Comparison of ENCODE assay signal across 15 cellular contexts in the genomic region with DNA sequence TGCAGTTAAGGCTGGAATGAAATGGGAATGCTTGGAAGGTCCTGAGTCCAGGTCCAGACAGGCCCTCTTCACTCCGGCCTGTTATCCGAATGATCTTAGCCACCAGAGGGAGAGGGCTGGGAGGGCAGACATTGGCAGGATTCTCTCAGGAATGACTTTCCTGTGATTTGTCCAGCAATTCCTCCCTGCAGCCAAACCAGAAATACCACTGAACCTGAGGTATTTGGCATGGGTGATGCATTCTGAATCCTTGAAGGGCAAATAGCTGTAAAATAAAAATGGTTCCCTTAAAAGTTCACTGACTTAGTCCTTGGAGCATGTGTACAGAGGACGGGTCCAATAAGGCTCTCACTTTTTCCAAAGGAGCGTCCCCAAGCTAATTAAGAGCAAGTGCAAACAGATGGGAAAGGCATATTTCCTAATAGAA.
DNase-seq lines count a peak whose midpoint lies in the region; ATAC-seq and TF ChIP-seq lines count a peak whose summit lies in the region.
"Had no signal": no experiment of that assay in that cellular context is flagged by ENCODE, and none has a peak within 500 bp of the region (broad histone marks: within the 10 kb centered on the region; RNA-seq: fewer than 3 reads in every experiment).

No MANE protein-coding gene starts in this region.

- TF ChIP-seq CTCF in fibroblast of the aortic adventitia (IDR thresholded peaks at IDR 0.05; ENCODE audit: insufficient read depth, low read length): peak; percentile 37
- no peak for TF ChIP-seq CTCF in esophagus squamous epithelium (IDR thresholded peaks at IDR 0.05)

- H4K8ac ChIP-seq in neuronal stem cell (ENCODE audit: low read depth, low read length): no peak overlapping the region

- H2BK120ac ChIP-seq in neuronal stem cell (ENCODE audit: low read depth, low read length): no peak overlapping the region

- no peak overlapping the region for H3K23ac ChIP-seq in neuronal stem cell (ENCODE audit: low read depth, low read length, poor library complexity)

- no peak overlapping the region for H3K4ac ChIP-seq in neuronal stem cell (ENCODE audit: low read length)

- peak overlapping the region in 2 of 4 donors; percentile 18 to 29 for H3K27ac ChIP-seq in esophagus squamous epithelium
- no peak overlapping the region for H3K27ac ChIP-seq in neuronal stem cell (replicated peaks; ENCODE audit: low read length)
- H3K27ac ChIP-seq: colonic mucosa had no signal

- no peak overlapping the region for H3K14ac ChIP-seq in neuronal stem cell (ENCODE audit: low read length)

- H2AK5ac ChIP-seq in neuronal stem cell (ENCODE audit: low read depth, low read length): no peak overlapping the region

- TF ChIP-seq POLR2A in esophagus squamous epithelium (IDR thresholded peaks at IDR 0.05): no peak

- DNase-seq in EH (ENCODE audit: low read depth): peak; percentile 97
- peak; percentile 77 for DNase-seq in fibroblast of the aortic adventitia (ENCODE audit: low read depth)
- no peak for DNase-seq in sciatic nerve (ENCODE audit: low spot score)
- DNase-seq in DMS53 (lab: John Stamatoyannopoulos, UW): no peak
- DNase-seq in esophagus squamous epithelium (lab: John Stamatoyannopoulos, UW): no peak
- no peak for DNase-seq in GF-D8 (lab: John Stamatoyannopoulos, UW)
- DNase-seq in neuronal stem cell (ENCODE audit: low spot score): no peak
- DNase-seq: activated CD8-positive, alpha-beta T cell treated with anti-CD3 and anti-CD28 coated beads for 36 hours; activated gamma-delta T cell; colonic mucosa; gastrocnemius medialis; NCI-H2227 treated with DMSO at 0.1 percent for 48 hours; stimulated activated naive CD8-positive, alpha-beta T cell treated with anti-CD3 and anti-CD28 coated beads, Interleukin-15, Interleukin-2, amounts not matched to agents 100 U/mL and 50 U/mL, for 24 hours had no signal

- H3K27me3 ChIP-seq in esophagus squamous epithelium (peaks cover 0 to 6% (median 0%) of the 10 kb centered on the region in 4 donors), neuronal stem cell (ENCODE audit: control insufficient read depth in 3 of 3, insufficient read depth in 3 of 3, low read depth in 1 of 3, low read length in 3 of 3) (no peaks in the 10 kb centered on the region)
- H3K27me3 ChIP-seq: colonic mucosa, gastrocnemius medialis had no signal

- WGBS in esophagus squamous epithelium, 2 donors: 36 to 40% methylated on average over 4 of the region's 4 CpGs
- WGBS in neuronal stem cell (ENCODE audit: extremely low coverage in 2 of 2, insufficient read length in 2 of 2, insufficient replicate concordance in 1 of 2), 2 donors: no CpG with 5 or more reads among the region's 4 CpGs

- no peak overlapping the region for H3K9ac ChIP-seq in neuronal stem cell (ENCODE audit: low read depth, low read length, poor library complexity)

- H2BK12ac ChIP-seq in neuronal stem cell (ENCODE audit: low read length): no peak overlapping the region

- H3K9me3 ChIP-seq in esophagus squamous epithelium (peaks cover 0 to 21% (median 8%) of the 10 kb centered on the region in 3 donors), neuronal stem cell (replicated peaks in 1 of 2; ENCODE audit: control insufficient read depth in 2 of 2, insufficient read depth in 1 of 2, low read depth in 1 of 2, low read length in 2 of 2) (peaks cover 6 to 9% of the 10 kb centered on the region in 2 donors)
- H3K9me3 ChIP-seq: colonic mucosa had no signal

- no peaks in the 10 kb centered on the region for H3K79me1 ChIP-seq in neuronal stem cell (ENCODE audit: low read depth, low read length)

- H3K4me2 ChIP-seq in neuronal stem cell (ENCODE audit: insufficient read depth, low read length, poor library complexity, severe bottlenecking): no peak overlapping the region

- intact Hi-C loops in sciatic nerve (cut with DNase I): no loop called here
- intact Hi-C loops in esophagus squamous epithelium (cut with DNase I): no loop called here

- no peak overlapping the region for H4K91ac ChIP-seq in neuronal stem cell (ENCODE audit: low read depth, low read length, poor library complexity)

- no peak overlapping the region for H2AFZ ChIP-seq in neuronal stem cell (ENCODE audit: low read length)

- H3K4me1 ChIP-seq in esophagus squamous epithelium (peaks cover 0 to 22% (median 2%) of the 10 kb centered on the region in 3 donors), neuronal stem cell (ENCODE audit: control insufficient read depth in 2 of 2, insufficient read depth in 1 of 2, low read depth in 1 of 2, low read length in 2 of 2) (peaks cover 0 to 7% of the 10 kb centered on the region in 2 donors)
- H3K4me1 ChIP-seq: colonic mucosa had no signal

- H3K4me3 ChIP-seq in fibroblast of the aortic adventitia (ENCODE audit: low read depth, low read length): no peak overlapping the region
- no peak overlapping the region for H3K4me3 ChIP-seq in esophagus squamous epithelium
- H3K4me3 ChIP-seq in neuronal stem cell (ENCODE audit: low read length in 2 of 2): no peak overlapping the region
- H3K4me3 ChIP-seq: colonic mucosa had no signal

- no peak overlapping the region for H3K18ac ChIP-seq in neuronal stem cell (ENCODE audit: low read length)

- H2BK15ac ChIP-seq in neuronal stem cell (ENCODE audit: low read length): no peak overlapping the region

- no peak overlapping the region for H2BK5ac ChIP-seq in neuronal stem cell (ENCODE audit: low read length)

- H3K36me3 ChIP-seq in esophagus squamous epithelium: no peaks in the 10 kb centered on the region
- H3K36me3 ChIP-seq in neuronal stem cell (replicated peaks in 1 of 2; ENCODE audit: control insufficient read depth in 2 of 2, insufficient read depth in 2 of 2, low read length in 2 of 2): no peaks in the 10 kb centered on the region
- H3K36me3 ChIP-seq: colonic mucosa, gastrocnemius medialis had no signal

- ATAC-seq in SK-N-SH treated with all-trans-retinoic acid at 6 μM for 48 hours (peak; percentile 84), sciatic nerve (peak; percentile 86)
- ATAC-seq: activated CD8-positive, alpha-beta T cell treated with anti-CD3 and anti-CD28 coated beads for 36 hours; Panc1; stimulated activated naive CD8-positive, alpha-beta T cell treated with anti-CD3 and anti-CD28 coated beads, Interleukin-15, Interleukin-2, amounts not matched to agents 100 U/mL and 50 U/mL, for 24 hours had no signal

TF ChIP-seq in SK-N-SH treated with all-trans-retinoic acid at 6 μM for 48 hours, 23 proteins besides CTCF, POLR2A, EP300 and RAD21 (continues in another document):
- no peak for TF ChIP-seq ZFP30 (CRISPR knock-in tag; IDR thresholded peaks at IDR 0.05)
- TF ChIP-seq GLIS3 (CRISPR knock-in tag; IDR thresholded peaks at IDR 0.05): no peak
- no peak for TF ChIP-seq SNAI2 (CRISPR knock-in tag; IDR thresholded peaks at IDR 0.05)
- TF ChIP-seq, protein P1, sequence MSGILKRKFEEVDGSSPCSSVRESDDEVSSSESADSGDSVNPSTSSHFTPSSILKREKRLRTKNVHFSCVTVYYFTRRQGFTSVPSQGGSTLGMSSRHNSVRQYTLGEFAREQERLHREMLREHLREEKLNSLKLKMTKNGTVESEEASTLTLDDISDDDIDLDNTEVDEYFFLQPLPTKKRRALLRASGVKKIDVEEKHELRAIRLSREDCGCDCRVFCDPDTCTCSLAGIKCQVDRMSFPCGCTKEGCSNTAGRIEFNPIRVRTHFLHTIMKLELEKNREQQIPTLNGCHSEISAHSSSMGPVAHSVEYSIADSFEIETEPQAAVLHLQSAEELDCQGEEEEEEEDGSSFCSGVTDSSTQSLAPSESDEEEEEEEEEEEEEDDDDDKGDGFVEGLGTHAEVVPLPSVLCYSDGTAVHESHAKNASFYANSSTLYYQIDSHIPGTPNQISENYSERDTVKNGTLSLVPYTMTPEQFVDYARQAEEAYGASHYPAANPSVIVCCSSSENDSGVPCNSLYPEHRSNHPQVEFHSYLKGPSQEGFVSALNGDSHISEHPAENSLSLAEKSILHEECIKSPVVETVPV (CRISPR knock-in tag; IDR thresholded peaks at IDR 0.05): no peak
- TF ChIP-seq ESRRG (CRISPR knock-in tag; IDR thresholded peaks at IDR 0.05): no peak
- no peak for TF ChIP-seq CSDC2 (CRISPR knock-in tag; IDR thresholded peaks at IDR 0.05)
- TF ChIP-seq, protein P2, sequence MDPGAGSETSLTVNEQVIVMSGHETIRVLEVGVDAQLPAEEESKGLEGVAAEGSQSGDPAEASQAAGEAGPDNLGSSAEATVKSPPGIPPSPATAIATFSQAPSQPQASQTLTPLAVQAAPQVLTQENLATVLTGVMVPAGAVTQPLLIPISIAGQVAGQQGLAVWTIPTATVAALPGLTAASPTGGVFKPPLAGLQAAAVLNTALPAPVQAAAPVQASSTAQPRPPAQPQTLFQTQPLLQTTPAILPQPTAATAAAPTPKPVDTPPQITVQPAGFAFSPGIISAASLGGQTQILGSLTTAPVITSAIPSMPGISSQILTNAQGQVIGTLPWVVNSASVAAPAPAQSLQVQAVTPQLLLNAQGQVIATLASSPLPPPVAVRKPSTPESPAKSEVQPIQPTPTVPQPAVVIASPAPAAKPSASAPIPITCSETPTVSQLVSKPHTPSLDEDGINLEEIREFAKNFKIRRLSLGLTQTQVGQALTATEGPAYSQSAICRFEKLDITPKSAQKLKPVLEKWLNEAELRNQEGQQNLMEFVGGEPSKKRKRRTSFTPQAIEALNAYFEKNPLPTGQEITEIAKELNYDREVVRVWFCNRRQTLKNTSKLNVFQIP (CRISPR knock-in tag; IDR thresholded peaks at IDR 0.05; ENCODE audit: borderline replicate concordance, low read depth): no peak
- no peak for TF ChIP-seq BACH2 (CRISPR knock-in tag; IDR thresholded peaks at IDR 0.05; ENCODE audit: borderline replicate concordance)
- TF ChIP-seq, protein P3, sequence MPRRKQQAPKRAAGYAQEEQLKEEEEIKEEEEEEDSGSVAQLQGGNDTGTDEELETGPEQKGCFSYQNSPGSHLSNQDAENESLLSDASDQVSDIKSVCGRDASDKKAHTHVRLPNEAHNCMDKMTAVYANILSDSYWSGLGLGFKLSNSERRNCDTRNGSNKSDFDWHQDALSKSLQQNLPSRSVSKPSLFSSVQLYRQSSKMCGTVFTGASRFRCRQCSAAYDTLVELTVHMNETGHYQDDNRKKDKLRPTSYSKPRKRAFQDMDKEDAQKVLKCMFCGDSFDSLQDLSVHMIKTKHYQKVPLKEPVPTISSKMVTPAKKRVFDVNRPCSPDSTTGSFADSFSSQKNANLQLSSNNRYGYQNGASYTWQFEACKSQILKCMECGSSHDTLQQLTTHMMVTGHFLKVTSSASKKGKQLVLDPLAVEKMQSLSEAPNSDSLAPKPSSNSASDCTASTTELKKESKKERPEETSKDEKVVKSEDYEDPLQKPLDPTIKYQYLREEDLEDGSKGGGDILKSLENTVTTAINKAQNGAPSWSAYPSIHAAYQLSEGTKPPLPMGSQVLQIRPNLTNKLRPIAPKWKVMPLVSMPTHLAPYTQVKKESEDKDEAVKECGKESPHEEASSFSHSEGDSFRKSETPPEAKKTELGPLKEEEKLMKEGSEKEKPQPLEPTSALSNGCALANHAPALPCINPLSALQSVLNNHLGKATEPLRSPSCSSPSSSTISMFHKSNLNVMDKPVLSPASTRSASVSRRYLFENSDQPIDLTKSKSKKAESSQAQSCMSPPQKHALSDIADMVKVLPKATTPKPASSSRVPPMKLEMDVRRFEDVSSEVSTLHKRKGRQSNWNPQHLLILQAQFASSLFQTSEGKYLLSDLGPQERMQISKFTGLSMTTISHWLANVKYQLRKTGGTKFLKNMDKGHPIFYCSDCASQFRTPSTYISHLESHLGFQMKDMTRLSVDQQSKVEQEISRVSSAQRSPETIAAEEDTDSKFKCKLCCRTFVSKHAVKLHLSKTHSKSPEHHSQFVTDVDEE (CRISPR knock-in tag; IDR thresholded peaks at IDR 0.05): no peak

Comparison
In these comparisons a context has a peak if more than half of its experiments do, and no peak if none do; other contexts are left out.
1. DNase-seq: peak in EH (single experiment) and fibroblast of the aortic adventitia (single experiment); none in sciatic nerve (single experiment), DMS53 (single experiment), esophagus squamous epithelium (single experiment), GF-D8 (single experiment) and neuronal stem cell (single experiment).